In genomic region chr1:100321098-100321493, GRCh38 we compare ENCODE assay signal across 32 cellular contexts.
"Had no signal": no experiment of that assay in that cellular context is flagged by ENCODE, and none has a peak within 500 bp of the region (broad histone marks: within the 10 kb centered on the region; RNA-seq: fewer than 3 reads in every experiment).

No MANE protein-coding gene starts in this region.

- H3K4me3 ChIP-seq: coronary artery, dorsolateral prefrontal cortex had no signal

- H3K27me3 Mint-ChIP-seq: activated CD8-positive, alpha-beta T cell treated with anti-CD3 and anti-CD28 coated beads for 36 hours; activated naive CD8-positive, alpha-beta T cell; activated T-helper 17 cell treated with anti-CD3 and anti-CD28 coated beads, Interleukin-2, amount 50 U/mL, for 72 hours; central memory CD8-positive, alpha-beta T cell; dendritic cell treated with granulocyte-macrophage colony-stimulating factor and Interleukin-4, amounts not matched to agents 40 ng/mL and 50 ng/mL, for 4 days had no signal

- H3K27ac ChIP-seq: brain microvascular endothelial cell, coronary artery, dorsolateral prefrontal cortex, WERI-Rb-1 had no signal

- H3K4me1 Mint-ChIP-seq: activated B cell treated with CpG ODN at 0.5 μM for 24 hours; activated T-helper 17 cell treated with anti-CD3 and anti-CD28 coated beads, Interleukin-2, amount 50 U/mL, for 72 hours; central memory CD8-positive, alpha-beta T cell had no signal

- ATAC-seq: activated CD4-positive, CD25-positive, alpha-beta regulatory T cell treated with anti-CD3 and anti-CD28 coated beads, Interleukin-2, amount 50 U/mL, for 24 hours; activated CD8-positive, alpha-beta T cell treated with anti-CD3 and anti-CD28 coated beads for 36 hours; activated T-cell treated with anti-CD3 and anti-CD28 coated beads, Interleukin-2, amount 50 U/mL, for 4 hours; activated T-helper 17 cell treated with anti-CD3 and anti-CD28 coated beads, Interleukin-2, amount 50 U/mL, for 72 hours; esophagus mucosa had no signal

- H3K36me3 ChIP-seq: brain microvascular endothelial cell, WERI-Rb-1 had no signal

- H3K27ac Mint-ChIP-seq: activated B cell treated with CpG ODN at 0.5 μM for 24 hours; activated CD8-positive, alpha-beta T cell treated with anti-CD3 and anti-CD28 coated beads for 36 hours; activated naive CD8-positive, alpha-beta T cell; activated T-helper 17 cell treated with anti-CD3 and anti-CD28 coated beads, Interleukin-2, amount 50 U/mL, for 72 hours; dendritic cell treated with granulocyte-macrophage colony-stimulating factor and Interleukin-4, amounts not matched to agents 40 ng/mL and 50 ng/mL, for 4 days; endodermal cell; T-helper 1 cell treated with Interleukin-12 subunit alpha and Interleukin-12 subunit beta and Interleukin-4 antibody, amounts not matched to agents 30 μg/mL and 1 μg/mL, for 36 hours had no signal

- H3K4me3 Mint-ChIP-seq: activated B cell treated with CpG ODN at 0.5 μM for 24 hours; activated CD8-positive, alpha-beta T cell treated with anti-CD3 and anti-CD28 coated beads for 36 hours; activated naive CD8-positive, alpha-beta T cell; activated T-cell treated with anti-CD3 and anti-CD28 coated beads, Interleukin-2, amount 50 U/mL, for 4 hours; activated T-helper 17 cell treated with anti-CD3 and anti-CD28 coated beads, Interleukin-2, amount 50 U/mL, for 72 hours; central memory CD8-positive, alpha-beta T cell; dendritic cell treated with granulocyte-macrophage colony-stimulating factor and Interleukin-4, amounts not matched to agents 40 ng/mL and 50 ng/mL, for 4 days; endodermal cell; T-helper 1 cell treated with Interleukin-12 subunit alpha and Interleukin-12 subunit beta and Interleukin-4 antibody, amounts not matched to agents 30 μg/mL and 1 μg/mL, for 36 hours had no signal

- FAIRE-seq: astrocyte, bronchial epithelial cell, frontal cortex had no signal

- H3K27me3 ChIP-seq: brain microvascular endothelial cell, dorsolateral prefrontal cortex had no signal

- DNase-seq: activated B cell treated with CpG ODN at 0.5 μM for 24 hours; activated CD4-positive, alpha-beta T cell treated with anti-CD3 and anti-CD28 coated beads for 48 hours; activated CD4-positive, alpha-beta T cell treated with anti-CD3 and anti-CD28 coated beads, Interleukin-2, amount 50 U/mL, for 1 hour; activated CD4-positive, alpha-beta T cell treated with anti-CD3 and anti-CD28 coated beads, Interleukin-2, amount 50 U/mL, for 48 hours; activated CD8-positive, alpha-beta memory T cell treated with anti-CD3 and anti-CD28 coated beads for 24 hours; activated CD8-positive, alpha-beta T cell treated with anti-CD3 and anti-CD28 coated beads for 36 hours; activated effector memory CD4-positive, alpha-beta T cell treated with Interleukin-2 at 50 U/mL for 16 hours; activated gamma-delta T cell treated with Interleukin-2 at 50 U/mL for 16 hours; activated naive CD4-positive, alpha-beta T cell treated with anti-CD3 and anti-CD28 coated beads, Interleukin-2, amount 50 U/mL, for 16 hours; activated naive CD4-positive, alpha-beta T cell treated with Interleukin-2 at 50 U/mL for 16 hours; activated T-cell treated with anti-CD3 and anti-CD28 coated beads, Interleukin-2, amount 50 U/mL, for 4 hours; amniotic stem cell; anterior cingulate cortex; brain microvascular endothelial cell; dorsolateral prefrontal cortex; effector memory CD4-positive, alpha-beta T cell; foreskin fibroblast; head of caudate nucleus; T1000; WERI-Rb-1 had no signal
